15 cellular contexts compared by ENCODE assay signal in genomic region chr4:59535541-59535940, GRCh38.
"Had no signal": no experiment of that assay in that cellular context is flagged by ENCODE, and none has a peak within 500 bp of the region (broad histone marks: within the 10 kb centered on the region; RNA-seq: fewer than 3 reads in every experiment).

No MANE protein-coding gene starts in this region.

- H3K4me1 ChIP-seq: lower lobe of right lung, tibial artery, uterus had no signal

- DNase-seq: activated CD4-positive, alpha-beta T cell treated with anti-CD3 and anti-CD28 coated beads, Interleukin-2, amount 50 U/mL, for 1 hour; activated CD4-positive, CD25-positive, alpha-beta regulatory T cell; activated T-cell treated with anti-CD3 and anti-CD28 coated beads, Interleukin-2, amount 50 U/mL, for 1 hour; amygdala; effector memory CD4-positive, alpha-beta T cell; hippocampal formation; kidney glomerular epithelial cell; lower lobe of right lung; midbrain; naive thymus-derived CD4-positive, alpha-beta T cell; posterior cingulate gyrus; tibial artery; uterus had no signal

- H3K4me3 ChIP-seq: lower lobe of right lung, skin epidermis, tibial artery, uterus had no signal

- H3K9me3 ChIP-seq: lower lobe of right lung, neutrophil, tibial artery, uterus had no signal

- ATAC-seq: lower lobe of right lung; naive thymus-derived CD4-positive, alpha-beta T cell had no signal

- H3K27ac ChIP-seq: lower lobe of right lung, neutrophil, skin epidermis, tibial artery, uterus had no signal

- H3K27me3 ChIP-seq: neutrophil, tibial artery, uterus had no signal

- H3K36me3 ChIP-seq: lower lobe of right lung, neutrophil, tibial artery, uterus had no signal
